In the genomic region with DNA sequence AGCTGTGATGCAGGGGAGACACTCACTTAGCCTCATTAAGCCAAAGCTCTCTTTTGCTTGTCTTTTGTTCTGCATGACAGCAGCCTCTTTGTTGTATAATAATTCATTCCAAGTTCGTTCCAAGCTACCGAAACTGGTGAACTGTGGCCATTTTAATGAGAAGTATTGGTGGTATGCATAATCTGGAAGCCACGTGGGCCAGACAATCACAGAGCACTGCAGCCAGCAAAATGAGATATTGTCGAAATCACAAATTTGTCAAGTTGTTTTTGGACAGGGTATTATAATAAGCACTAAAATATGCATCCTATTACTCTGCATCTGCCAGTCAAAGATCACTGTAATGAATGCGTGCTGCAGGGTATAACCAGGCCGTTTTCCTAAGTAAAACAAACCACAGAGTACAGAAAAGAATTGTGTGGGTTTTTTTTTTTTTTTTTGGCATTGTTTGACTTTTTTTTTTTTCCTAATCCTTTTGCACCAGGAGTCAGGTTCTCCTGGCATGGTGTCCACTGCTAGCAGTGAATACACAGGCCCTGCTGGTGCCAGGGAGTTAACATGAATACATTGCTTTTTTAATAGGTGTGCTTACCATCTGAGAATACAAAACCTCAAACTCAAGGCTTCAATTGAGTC, we compare ENCODE assay signal across 12 cellular contexts.
DNase-seq lines count a peak whose midpoint lies in the region; TF ChIP-seq lines count a peak whose summit lies in the region.
"Had no signal": no experiment of that assay in that cellular context is flagged by ENCODE, and none has a peak within 500 bp of the region (broad histone marks: within the 10 kb centered on the region; RNA-seq: fewer than 3 reads in every experiment).

No MANE protein-coding gene starts in this region.

- H3K9me3 Mint-ChIP-seq in H9, result no peaks in the 10 kb centered on the region
- no peaks in the 10 kb centered on the region for H3K9me3 Mint-ChIP-seq in CD4-positive, alpha-beta memory T cell
- H3K9me3 Mint-ChIP-seq: activated naive CD4-positive, alpha-beta T cell treated with anti-CD3 and anti-CD28 coated beads for 36 hours had no signal

- no peak overlapping the region for H2BK20ac ChIP-seq in H9 (ENCODE audit: low read depth, low read length, poor library complexity, severe bottlenecking)

- no CpG with 5 or more reads among the region's 6 CpGs for WGBS in H9 (ENCODE audit: extremely low coverage, insufficient read length, low lambda C conversion rate)
- WGBS in adrenal gland, 4 donors, result 71 to 79% (median 73%) methylated on average over 6 of the region's 6 CpGs

- POLR2A ChIA-PET in CD4-positive, alpha-beta memory T cell (lab: Charles Lee; ENCODE audit: partially characterized antibody), result no interaction called here

- H3K4me3 ChIP-seq in epithelial cell of proximal tubule (ENCODE audit: low read depth, low read length), result no peak overlapping the region
- no peak overlapping the region for H3K4me3 ChIP-seq in CD4-positive, alpha-beta memory T cell (ENCODE audit: low read length in 2 of 2)
- H3K4me3 ChIP-seq in adrenal gland, result no peak overlapping the region
- H3K4me3 ChIP-seq: heart right ventricle, pancreas had no signal

- no peaks in the 10 kb centered on the region for H3K27me3 Mint-ChIP-seq in H9 (ENCODE audit: low read depth)
- H3K27me3 Mint-ChIP-seq in CD4-positive, alpha-beta memory T cell, result no peaks in the 10 kb centered on the region

- H3K9ac ChIP-seq in H9 (ENCODE audit: extremely low read depth, insufficient read length, low read length), result no peak overlapping the region

- no peak overlapping the region for H3K23ac ChIP-seq in H9 (ENCODE audit: insufficient read length, low read depth, low read length)

- H4K5ac ChIP-seq in H9 (ENCODE audit: insufficient read length, low read depth, low read length), result no peak overlapping the region

- no peak overlapping the region for H2BK120ac ChIP-seq in H9 (ENCODE audit: low read depth, low read length, poor library complexity, severe bottlenecking)

- no peak overlapping the region for H2BK15ac ChIP-seq in H9 (ENCODE audit: low read depth, low read length)

- H2BK5ac ChIP-seq in H9 (ENCODE audit: insufficient read length, low read length), result no peak overlapping the region

- no peak overlapping the region for H4K8ac ChIP-seq in H9 (replicated peaks; ENCODE audit: insufficient read length, low read depth, low read length)

- H3K27ac ChIP-seq in H9 (ENCODE audit: insufficient read length, low read depth, low read length) (no peak overlapping the region), adrenal gland (no peak overlapping the region)
- no peak overlapping the region for H3K27ac ChIP-seq in CD4-positive, alpha-beta memory T cell (ENCODE audit: low read depth, low read length)
- H3K27ac ChIP-seq: heart right ventricle, pancreas had no signal

- H3K4me3 Mint-ChIP-seq in H9, result no peak overlapping the region
- no peak overlapping the region for H3K4me3 Mint-ChIP-seq in CD4-positive, alpha-beta memory T cell
- H3K4me3 Mint-ChIP-seq: activated naive CD4-positive, alpha-beta T cell treated with anti-CD3 and anti-CD28 coated beads for 36 hours had no signal

- no peak overlapping the region for H2BK12ac ChIP-seq in H9 (ENCODE audit: insufficient read length, low read depth, low read length)

- H3K27ac Mint-ChIP-seq in H9, result 0 out of 7 replicates have a peak overlapping the region, but pooled peaks of 1 of the 3 experiments have one; percentile 55
- no peak overlapping the region for H3K27ac Mint-ChIP-seq in CD4-positive, alpha-beta memory T cell
- H3K27ac Mint-ChIP-seq: activated naive CD4-positive, alpha-beta T cell treated with anti-CD3 and anti-CD28 coated beads for 36 hours had no signal

- H3K27me3 ChIP-seq in H9 (ENCODE audit: insufficient read depth, low read length) (no peaks in the 10 kb centered on the region), adrenal gland (no peaks in the 10 kb centered on the region)
- H3K27me3 ChIP-seq in CD4-positive, alpha-beta memory T cell (ENCODE audit: insufficient read depth, low read length), result no peaks in the 10 kb centered on the region
- H3K27me3 ChIP-seq: heart right ventricle, pancreas had no signal

- H3K14ac ChIP-seq in H9 (ENCODE audit: insufficient read depth, low read length), result no peak overlapping the region

- no peak overlapping the region for H3K4me2 ChIP-seq in H9 (ENCODE audit: insufficient read depth, insufficient read length, low read length)

- H3K9me3 ChIP-seq in H9 (ENCODE audit: control insufficient read depth, low read depth, low read length) (no peaks in the 10 kb centered on the region), adrenal gland (replicated peaks in 1 of 3) (no peaks in the 10 kb centered on the region)
- no peaks in the 10 kb centered on the region for H3K9me3 ChIP-seq in CD4-positive, alpha-beta memory T cell (ENCODE audit: control insufficient read depth in 1 of 2, low read length in 2 of 2)
- H3K9me3 ChIP-seq: heart right ventricle, pancreas had no signal

- H3K36me3 ChIP-seq in CD4-positive, alpha-beta memory T cell (ENCODE audit: insufficient read depth, low read length), result no peaks in the 10 kb centered on the region
- no peaks in the 10 kb centered on the region for H3K36me3 ChIP-seq in adrenal gland (replicated peaks in 1 of 2)
- H3K36me3 ChIP-seq: heart right ventricle, pancreas had no signal

- no peak overlapping the region for H3K18ac ChIP-seq in H9 (ENCODE audit: insufficient read length, low read depth, low read length)

- H3K56ac ChIP-seq in H9 (ENCODE audit: insufficient read length, low read depth, low read length), result no peak overlapping the region

- H3K4ac ChIP-seq in H9 (ENCODE audit: low read depth, low read length), result no peak overlapping the region

- H3K4me1 Mint-ChIP-seq in H9, result peaks cover 11 to 12% of the 10 kb centered on the region in 2 experiments
- peaks cover 0 to 4% (median under 1%) of the 10 kb centered on the region in 4 donors for H3K4me1 Mint-ChIP-seq in CD4-positive, alpha-beta memory T cell

- H4K91ac ChIP-seq in H9 (ENCODE audit: insufficient read length, low read depth, low read length), result no peak overlapping the region

- no peaks in the 10 kb centered on the region for H4K20me1 ChIP-seq in H9 (ENCODE audit: control insufficient read depth, insufficient read depth, insufficient read length)

- intact Hi-C loops in CD4-positive, alpha-beta memory T cell (cut with micrococcal nuclease), result no loop called here
- intact Hi-C loops in adrenal gland (cut with DNase I), result no loop called here

- CTCF ChIA-PET in CD4-positive, alpha-beta memory T cell (lab: Charles Lee; ENCODE audit: partially characterized antibody), result interaction anchor here (1.4 kb wide), 1 partner anchor 11 kb away, joined by 3 read pairs; no protein-coding TSS in a partner anchor

- H3K36me3 Mint-ChIP-seq in H9 (ENCODE audit: insufficient read depth in 1 of 3, low read depth in 3 of 3), result no peaks in the 10 kb centered on the region
- H3K36me3 Mint-ChIP-seq in CD4-positive, alpha-beta memory T cell, result peaks cover 28 to 51% of the 10 kb centered on the region in 2 donors

- no peaks in the 10 kb centered on the region for H3K23me2 ChIP-seq in H9 (ENCODE audit: insufficient read length, low read depth, low read length, poor library complexity, severe bottlenecking)

- H3K4me1 ChIP-seq in H9 (ENCODE audit: insufficient read depth, low read length), result no peaks in the 10 kb centered on the region
- H3K4me1 ChIP-seq in CD4-positive, alpha-beta memory T cell (ENCODE audit: insufficient read depth, low read length), result no peaks in the 10 kb centered on the region
- H3K4me1 ChIP-seq in adrenal gland (replicated peaks in 1 of 2), result no peaks in the 10 kb centered on the region
- H3K4me1 ChIP-seq: heart right ventricle, pancreas had no signal

- TF ChIP-seq CTCF in epithelial cell of proximal tubule (conservative IDR thresholded peaks at IDR 0.05; ENCODE audit: low read depth, low read length) (no peak), H9 (conservative IDR thresholded peaks at IDR 0.05) (no peak), adrenal gland (IDR thresholded peaks at IDR 0.05) (no peak)

- H3K79me2 ChIP-seq in H9 (ENCODE audit: insufficient read depth, low read length), result no peaks in the 10 kb centered on the region

- H3K79me1 ChIP-seq in H9 (ENCODE audit: insufficient read depth, low read depth, low read length, poor library complexity, severe bottlenecking), result no peaks in the 10 kb centered on the region

- H3T11ph ChIP-seq in H9 (ENCODE audit: low read length), result no peak overlapping the region

- no peak overlapping the region for H2AK5ac ChIP-seq in H9 (ENCODE audit: insufficient read length, low read length)

- no peak for TF ChIP-seq POLR2A in adrenal gland (IDR thresholded peaks at IDR 0.05)

- peak; percentile 22 for DNase-seq in ELR (ENCODE audit: low read depth)
- DNase-seq in NCI-H526 treated with DMSO at 0.1 percent for 48 hours (lab: John Stamatoyannopoulos, UW), result peak; percentile 56
- peak; percentile 76 for DNase-seq in epithelial cell of proximal tubule (ENCODE audit: low read depth)
- DNase-seq in nucleus accumbens (lab: John Stamatoyannopoulos, UW), result peak in 44 of 56 donors; percentile 5 to 80 (median 49)
- DNase-seq in NCI-H524 treated with DMSO at 0.1 percent for 48 hours (lab: John Stamatoyannopoulos, UW), result no peak
- no peak for DNase-seq in H9
- DNase-seq in CD4-positive, alpha-beta memory T cell, result no peak
- no peak for DNase-seq in adrenal gland
- DNase-seq: activated naive CD4-positive, alpha-beta T cell treated with anti-CD3 and anti-CD28 coated beads for 36 hours; heart right ventricle; NCI-H510A; pancreas had no signal

- H2AFZ ChIP-seq in H9 (ENCODE audit: low read length), result no peak overlapping the region

Comparison
In these comparisons a context has a peak if more than half of its experiments do, and no peak if none do; other contexts are left out.
1. DNase-seq: peak in ELR (single experiment), NCI-H526 treated with DMSO at 0.1 percent for 48 hours (single experiment), epithelial cell of proximal tubule (single experiment) and nucleus accumbens (44 of 56); none in NCI-H524 treated with DMSO at 0.1 percent for 48 hours (single experiment), H9 (single experiment), CD4-positive, alpha-beta memory T cell (0 of 5) and adrenal gland (0 of 7).